9 cellular contexts compared by ENCODE assay signal in genomic region chr6:3887150-3887700, GRCh38. TPM values are rescaled to one million over a fixed set of nuclear protein-coding genes. Genes with fewer than 3 reads are reported as not detected.
A peak's percentile ranks its signal among the peaks of the same experiment; 100 is the strongest.
DNase-seq lines count a peak whose midpoint lies in the region; ATAC-seq and TF ChIP-seq lines count a peak whose summit lies in the region.
"Had no signal": no experiment of that assay in that cellular context is flagged by ENCODE, and none has a peak within 500 bp of the region (broad histone marks: within the 10 kb centered on the region; RNA-seq: fewer than 3 reads in every experiment).

No MANE protein-coding gene starts in this region.

- no peaks in the 10 kb centered on the region for H3F3A ChIP-seq in PC-3 (ENCODE audit: low read length, unreplicated experiment)

- no peaks in the 10 kb centered on the region for H3K9me2 ChIP-seq in PC-3 (replicated peaks; ENCODE audit: low read length)

- H3K27ac ChIP-seq in PC-3 (ENCODE audit: low read length) = peak overlapping the region; percentile 89

- no peaks in the 10 kb centered on the region for H3K9me3 ChIP-seq in PC-3 (ENCODE audit: low read length)

- H4K20me1 ChIP-seq in PC-3 (ENCODE audit: low read length) = no peaks in the 10 kb centered on the region

- BruUV-seq in PC-3 (replicated peaks; lab: Mats Ljungman, UMichigan) = no TSS peak

- H3K4me1 Mint-ChIP-seq in progenitor cell of endocrine pancreas (ENCODE audit: low read depth) = peaks cover 6% of the 10 kb centered on the region

- no peaks in the 10 kb centered on the region for H3K27me3 Mint-ChIP-seq in progenitor cell of endocrine pancreas

- CTCF ChIA-PET in PC-3 (lab: Charles Lee) = interaction anchor here (1.1 to 1.7 kb wide), 3 partner anchors 26 to 74 kb away, joined by 3 to 14 read pairs (median 7); no protein-coding TSS in a partner anchor

- DNase-seq in Daoy (ENCODE audit: low read depth) = peak; percentile 29
- peak; percentile 36 for DNase-seq in PC-3
- peak; percentile 74 for DNase-seq in fibroblast of peridontal ligament (ENCODE audit: extremely low read depth)
- DNase-seq in progenitor cell of endocrine pancreas (ENCODE audit: low spot score, unreplicated experiment) = no peak
- DNase-seq in NCI-H82 (lab: John Stamatoyannopoulos, UW) = no peak
- no peak for DNase-seq in NCI-H524 (lab: John Stamatoyannopoulos, UW)
- DNase-seq in NK-92 treated with Interleukin-12 subunit alpha and Interleukin-12 subunit beta, amount 100 ng/mL, for 24 hours (lab: John Stamatoyannopoulos, UW) = no peak
- DNase-seq: KG1 had no signal

- no peaks in the 10 kb centered on the region for H3K79me2 ChIP-seq in PC-3 (ENCODE audit: low read length)

- H3K27me3 ChIP-seq in PC-3 (ENCODE audit: low read length) = no peaks in the 10 kb centered on the region

- peak overlapping the region; percentile 67 for H3K4me2 ChIP-seq in PC-3 (ENCODE audit: low read length)

- peak overlapping the region; percentile 55; the same call in 1 of the 2 replicates for H3K9ac ChIP-seq in PC-3 (ENCODE audit: low read length)

- no peaks in the 10 kb centered on the region for H3K36me3 Mint-ChIP-seq in progenitor cell of endocrine pancreas (ENCODE audit: insufficient read depth)

- no peaks in the 10 kb centered on the region for H3K36me3 ChIP-seq in PC-3 (ENCODE audit: low read depth, low read length)

- no peak overlapping the region for H3K4me3 Mint-ChIP-seq in progenitor cell of endocrine pancreas (ENCODE audit: low read depth)

- TF ChIP-seq CTCF in PC-3 (conservative IDR thresholded peaks at IDR 0.05; ENCODE audit: low read depth, low read length) = peak; percentile 48
- peak; percentile 29 for TF ChIP-seq CTCF in progenitor cell of endocrine pancreas (IDR thresholded peaks at IDR 0.05; ENCODE audit: unreplicated experiment)

- intact Hi-C loops in PC-3 (cut with micrococcal nuclease) = no loop called here

- peaks cover 46% of the 10 kb centered on the region for H3K4me1 ChIP-seq in PC-3 (ENCODE audit: insufficient read depth, low read length)

- H3K9me3 Mint-ChIP-seq in progenitor cell of endocrine pancreas (ENCODE audit: low read depth) = peaks cover 3% of the 10 kb centered on the region

- ATAC-seq in PC-3 (no peak), GM21528 (IDR thresholded peaks at IDR 0.05; ENCODE audit: low FRiP score, unreplicated experiment) (no peak)

- no peak overlapping the region for H3K27ac Mint-ChIP-seq in progenitor cell of endocrine pancreas

- POLR2A ChIA-PET in PC-3 (lab: Charles Lee; ENCODE audit: unreplicated experiment) = interaction anchor here (0.7 kb wide), 1 partner anchor 26 kb away, joined by 9 read pairs; no protein-coding TSS in a partner anchor

- no peak overlapping the region for H3K4me3 ChIP-seq in PC-3 (ENCODE audit: low read length)

- no peak overlapping the region for H2AFZ ChIP-seq in PC-3 (ENCODE audit: low read length)

RNA-seq across cellular contexts. Expression of gene FAM50B, which starts 38.1 kb away (rescaled TPM):
- 5.3 and 6.1 TPM in 2 replicates for total RNA-seq in Daoy (2014; rRNA removed; shearing (Covaris generic))
- 8.3 and 10.2 TPM in 2 replicates for total RNA-seq in PC-3 (2014; rRNA removed)
- total RNA-seq in progenitor cell of endocrine pancreas = 2.8 and 3.2 TPM in 2 replicates

Comparison
In these comparisons a context has a peak if more than half of its experiments do, and no peak if none do; other contexts are left out.
1. DNase-seq: peak in Daoy (single experiment), PC-3 (single experiment) and fibroblast of peridontal ligament (single experiment); none in progenitor cell of endocrine pancreas (single experiment), NCI-H82 (single experiment), NCI-H524 (0 of 2) and NK-92 treated with Interleukin-12 subunit alpha and Interleukin-12 subunit beta, amount 100 ng/mL, for 24 hours (single experiment).